Comparison of ENCODE assay signal across 22 cellular contexts in the genomic region with DNA sequence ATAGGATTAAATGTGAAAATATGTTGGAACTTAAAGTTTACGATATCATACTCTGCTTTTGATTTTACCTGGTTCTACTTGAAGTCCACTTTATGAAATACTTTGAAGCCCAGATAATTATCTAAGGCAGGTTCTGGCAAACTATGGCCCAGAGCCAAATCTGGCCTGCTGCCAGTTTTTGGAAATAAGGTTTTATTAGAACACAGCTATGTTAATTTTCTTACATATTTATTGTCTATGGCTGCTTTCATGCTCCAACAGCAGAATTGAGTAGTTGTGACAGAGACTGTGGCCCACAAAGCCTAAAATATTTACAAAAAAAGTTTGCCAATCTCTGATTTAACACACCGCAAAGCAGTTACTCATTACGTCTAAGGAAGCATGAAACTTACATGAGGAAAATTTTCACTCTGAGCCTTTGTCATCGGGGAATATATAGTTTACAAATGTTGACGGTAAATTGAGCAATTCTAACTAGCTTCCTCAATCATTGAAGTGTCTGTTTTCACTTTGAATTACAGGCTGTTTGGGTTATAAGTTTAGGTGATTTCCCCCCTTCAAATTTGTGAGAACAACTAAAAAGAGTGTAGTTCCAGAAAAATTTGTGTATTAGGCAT.
DNase-seq lines count a peak whose midpoint lies in the region; ATAC-seq and TF ChIP-seq lines count a peak whose summit lies in the region.
"Had no signal": no experiment of that assay in that cellular context is flagged by ENCODE, and none has a peak within 500 bp of the region (broad histone marks: within the 10 kb centered on the region; RNA-seq: fewer than 3 reads in every experiment).

No MANE protein-coding gene starts in this region.

- H3K27me3 Mint-ChIP-seq in activated CD8-positive, alpha-beta T cell treated with anti-CD3 and anti-CD28 coated beads for 36 hours: peaks cover 11% of the 10 kb centered on the region

- H3K4me3 Mint-ChIP-seq in activated CD8-positive, alpha-beta T cell treated with anti-CD3 and anti-CD28 coated beads for 36 hours: no peak overlapping the region
- H3K4me3 Mint-ChIP-seq: CD4-positive, CD25-positive, alpha-beta regulatory T cell had no signal

- CTCF ChIA-PET in activated CD8-positive, alpha-beta T cell treated with anti-CD3 and anti-CD28 coated beads for 36 hours (lab: Charles Lee): interaction anchor here (0.6 kb wide), 1 partner anchor 10 kb away, joined by 3 read pairs; no protein-coding TSS in a partner anchor

- no peaks in the 10 kb centered on the region for H3K79me2 ChIP-seq in OCI-LY3 (ENCODE audit: low read length)
- H3K79me2 ChIP-seq: hepatocyte had no signal

- peaks cover 1% of the 10 kb centered on the region for H3K9me3 Mint-ChIP-seq in activated CD8-positive, alpha-beta T cell treated with anti-CD3 and anti-CD28 coated beads for 36 hours

- H3K4me1 Mint-ChIP-seq in activated CD8-positive, alpha-beta T cell treated with anti-CD3 and anti-CD28 coated beads for 36 hours (ENCODE audit: low read depth): no peaks in the 10 kb centered on the region
- H3K4me1 Mint-ChIP-seq: CD4-positive, CD25-positive, alpha-beta regulatory T cell had no signal

- no peak for TF ChIP-seq POLR2A in heart left ventricle (IDR thresholded peaks at IDR 0.05)

- peak; percentile 5 for DNase-seq in DMS 273 (lab: John Stamatoyannopoulos, UW; ENCODE audit: unreplicated experiment)
- DNase-seq in DMS 273 treated with DMSO at 0.1 percent for 48 hours (lab: John Stamatoyannopoulos, UW): no peak
- peak; percentile 46 for DNase-seq in epithelial cell of proximal tubule (ENCODE audit: low read depth)
- DNase-seq in stromal cell of bone marrow (ENCODE audit: low read depth): peak; percentile 40
- no peak for DNase-seq in HuH-7 (ENCODE audit: low spot score)
- no peak for DNase-seq in heart left ventricle
- no peak for DNase-seq in activated CD8-positive, alpha-beta T cell treated with anti-CD3 and anti-CD28 coated beads for 36 hours
- DNase-seq: amygdala; CD4-positive, CD25-positive, alpha-beta regulatory T cell; EL; erythroblast; IMR-90; mucosa of descending colon; NCI-H1417; NCI-H226; occipital lobe; SK-N-SH had no signal

- TF ChIP-seq CTCF in OCI-LY3 (IDR thresholded peaks at IDR 0.05; ENCODE audit: low read depth, low read length) (no peak), epithelial cell of proximal tubule (conservative IDR thresholded peaks at IDR 0.05; ENCODE audit: low read depth, low read length) (no peak), heart left ventricle (IDR thresholded peaks at IDR 0.05) (no peak)
- no peak for TF ChIP-seq CTCF in activated CD8-positive, alpha-beta T cell treated with anti-CD3 and anti-CD28 coated beads for 36 hours (IDR thresholded peaks at IDR 0.05)

- POLR2A ChIA-PET in activated CD8-positive, alpha-beta T cell treated with anti-CD3 and anti-CD28 coated beads for 36 hours (lab: Charles Lee): no interaction called here

- H3K27me3 ChIP-seq in OCI-LY3 (ENCODE audit: low read depth, low read length): no peaks in the 10 kb centered on the region
- no peaks in the 10 kb centered on the region for H3K27me3 ChIP-seq in heart left ventricle
- H3K27me3 ChIP-seq: hepatocyte, thyroid gland had no signal

- H2AFZ ChIP-seq in OCI-LY3 (ENCODE audit: low read depth, low read length): peak overlapping the region; percentile 50; the same call in 1 of the 2 replicates
- H2AFZ ChIP-seq: hepatocyte had no signal

- H3K36me3 ChIP-seq in OCI-LY3 (replicated peaks; ENCODE audit: low read depth, low read length) (no peaks in the 10 kb centered on the region), heart left ventricle (no peaks in the 10 kb centered on the region)
- H3K36me3 ChIP-seq: thyroid gland had no signal

- intact Hi-C loops in heart left ventricle (cut with DNase I): no loop called here
- intact Hi-C loops in activated CD8-positive, alpha-beta T cell treated with anti-CD3 and anti-CD28 coated beads for 36 hours (cut with micrococcal nuclease): no loop called here

- H3K9me3 ChIP-seq in OCI-LY3 (ENCODE audit: insufficient read depth, low read length): peaks cover 6% of the 10 kb centered on the region; the same call in 1 of the 2 replicates
- no peaks in the 10 kb centered on the region for H3K9me3 ChIP-seq in heart left ventricle
- H3K9me3 ChIP-seq: mucosa of descending colon, SK-N-SH, thyroid gland had no signal

- H3K4me1 ChIP-seq in OCI-LY3 (ENCODE audit: low read length): peaks cover 27% of the 10 kb centered on the region
- peaks cover 0 to 1% (median 0%) of the 10 kb centered on the region in 12 donors for H3K4me1 ChIP-seq in heart left ventricle
- H3K4me1 ChIP-seq: thyroid gland had no signal

- peak overlapping the region; percentile 57 for H3K4me2 ChIP-seq in OCI-LY3 (ENCODE audit: low read length)
- H3K4me2 ChIP-seq: hepatocyte, SK-N-SH had no signal

- H3K27ac ChIP-seq in OCI-LY3 (ENCODE audit: low read length) (peak overlapping the region; percentile 19), heart left ventricle (peak overlapping the region in 1 of 12 donors; percentile 29)
- H3K27ac ChIP-seq: 22Rv1, hepatocyte, thyroid gland had no signal

- no peaks in the 10 kb centered on the region for H3K36me3 Mint-ChIP-seq in activated CD8-positive, alpha-beta T cell treated with anti-CD3 and anti-CD28 coated beads for 36 hours (ENCODE audit: low read depth)
- H3K36me3 Mint-ChIP-seq: CD4-positive, CD25-positive, alpha-beta regulatory T cell had no signal

- H3K9ac ChIP-seq in OCI-LY3 (ENCODE audit: low read length): no peak overlapping the region
- H3K9ac ChIP-seq: SK-N-SH had no signal

- no peak overlapping the region for H3K27ac Mint-ChIP-seq in activated CD8-positive, alpha-beta T cell treated with anti-CD3 and anti-CD28 coated beads for 36 hours
- H3K27ac Mint-ChIP-seq: activated T-helper 2 cell treated with anti-CD3 and anti-CD28 coated beads, Interferon-gamma antibody, Interleukin-2, Interleukin-4, amounts not matched to agents 10 μg/mL and 5 μg/mL and 100 μg/mL, durations not matched to agents 14 hours and 24 hours and 36 hours; CD4-positive, CD25-positive, alpha-beta regulatory T cell had no signal

- H3K4me3 ChIP-seq in OCI-LY3 (ENCODE audit: low read length) (peak overlapping the region; percentile 28), epithelial cell of proximal tubule (ENCODE audit: low read depth, low read length) (no peak overlapping the region), heart left ventricle (no peak overlapping the region)
- H3K4me3 ChIP-seq: hepatocyte, mucosa of descending colon, thyroid gland had no signal

- no peak for ATAC-seq in heart left ventricle
- ATAC-seq in activated CD8-positive, alpha-beta T cell treated with anti-CD3 and anti-CD28 coated beads for 36 hours: no peak
- ATAC-seq: mucosa of descending colon had no signal

- no peaks in the 10 kb centered on the region for H4K20me1 ChIP-seq in OCI-LY3 (ENCODE audit: insufficient read depth, low read length)

- WGBS in heart left ventricle, 4 donors: 76 to 83% (median 81%) methylated on average over 5 of the region's 5 CpGs

Comparison
In these comparisons a context has a peak if more than half of its experiments do, and no peak if none do; other contexts are left out.
1. DNase-seq: peak in DMS 273 (single experiment), epithelial cell of proximal tubule (single experiment) and stromal cell of bone marrow (single experiment); none in DMS 273 treated with DMSO at 0.1 percent for 48 hours (single experiment), HuH-7 (single experiment), heart left ventricle (0 of 5) and activated CD8-positive, alpha-beta T cell treated with anti-CD3 and anti-CD28 coated beads for 36 hours (single experiment).